In genomic region chr13:105518086-105518485, GRCh38 we compare ENCODE assay signal across 1 cellular context.
TF ChIP-seq lines count a peak whose summit lies in the region.

No MANE protein-coding gene starts in this region.

TF ChIP-seq in H1, 55 proteins besides CTCF, POLR2A, EP300 and RAD21 (continued from another document):
- TF ChIP-seq ATF2 (IDR thresholded peaks at IDR 0.05; ENCODE audit: low read length), result no peak
- TF ChIP-seq POLR2AphosphoS5 (IDR thresholded peaks at IDR 0.05; ENCODE audit: low read depth, low read length), result no peak
- TF ChIP-seq SIRT6 (IDR thresholded peaks at IDR 0.05; ENCODE audit: low read length), result no peak
- TF ChIP-seq SP2 (IDR thresholded peaks at IDR 0.05; ENCODE audit: low read length), result no peak
- TF ChIP-seq JUND (IDR thresholded peaks at IDR 0.05; ENCODE audit: low read length), result no peak
- TF ChIP-seq SUZ12 (IDR thresholded peaks at IDR 0.05; ENCODE audit: low read length), result no peak
- TF ChIP-seq USF2 (IDR thresholded peaks at IDR 0.05; ENCODE audit: low read length), result no peak
- no peak for TF ChIP-seq RBBP5 (IDR thresholded peaks at IDR 0.05; ENCODE audit: borderline replicate concordance, low read depth, low read length)
- TF ChIP-seq GTF2F1 (IDR thresholded peaks at IDR 0.05; ENCODE audit: borderline replicate concordance, low read depth, low read length), result no peak
- TF ChIP-seq YY1 (IDR thresholded peaks at IDR 0.05; ENCODE audit: low read depth, low read length), result no peak
